1 cellular context compared by ENCODE assay signal in the genomic region with DNA sequence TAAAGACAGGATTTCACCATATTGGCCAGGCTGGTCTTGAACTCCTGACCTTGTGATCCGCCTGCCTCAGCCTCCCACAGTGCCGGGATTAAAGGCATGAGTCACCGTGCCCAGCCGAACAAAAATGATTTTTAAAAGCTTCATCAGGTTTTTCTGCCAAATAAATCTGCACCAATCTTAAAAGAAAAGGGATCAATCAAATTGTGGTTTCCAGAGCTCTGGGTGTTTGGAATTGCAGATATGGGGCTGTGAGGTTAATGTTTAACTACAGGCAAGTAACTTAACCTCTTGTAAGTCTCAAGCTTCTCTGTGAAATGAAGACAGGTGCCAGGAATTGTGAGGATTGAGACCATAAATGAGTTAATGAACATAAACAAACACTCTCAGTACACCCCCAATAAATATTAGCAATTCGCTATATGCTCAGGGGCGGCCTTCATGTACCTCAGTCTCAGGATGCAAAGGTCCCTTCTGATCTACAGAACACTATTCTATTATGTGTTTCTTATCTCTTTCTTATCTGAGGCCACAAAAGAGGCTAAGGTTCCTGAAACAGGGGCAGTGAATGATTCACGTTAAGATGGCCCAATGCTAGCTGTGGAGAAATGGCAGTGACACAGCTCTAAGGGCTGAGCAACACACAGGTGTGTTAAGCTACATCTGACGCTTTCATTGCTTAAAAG.
TF ChIP-seq lines count a peak whose summit lies in the region.

No MANE protein-coding gene starts in this region.

TF ChIP-seq in K562, 482 proteins besides CTCF, POLR2A, EP300 and RAD21 (continued from another document):
- TF ChIP-seq, protein P1, sequence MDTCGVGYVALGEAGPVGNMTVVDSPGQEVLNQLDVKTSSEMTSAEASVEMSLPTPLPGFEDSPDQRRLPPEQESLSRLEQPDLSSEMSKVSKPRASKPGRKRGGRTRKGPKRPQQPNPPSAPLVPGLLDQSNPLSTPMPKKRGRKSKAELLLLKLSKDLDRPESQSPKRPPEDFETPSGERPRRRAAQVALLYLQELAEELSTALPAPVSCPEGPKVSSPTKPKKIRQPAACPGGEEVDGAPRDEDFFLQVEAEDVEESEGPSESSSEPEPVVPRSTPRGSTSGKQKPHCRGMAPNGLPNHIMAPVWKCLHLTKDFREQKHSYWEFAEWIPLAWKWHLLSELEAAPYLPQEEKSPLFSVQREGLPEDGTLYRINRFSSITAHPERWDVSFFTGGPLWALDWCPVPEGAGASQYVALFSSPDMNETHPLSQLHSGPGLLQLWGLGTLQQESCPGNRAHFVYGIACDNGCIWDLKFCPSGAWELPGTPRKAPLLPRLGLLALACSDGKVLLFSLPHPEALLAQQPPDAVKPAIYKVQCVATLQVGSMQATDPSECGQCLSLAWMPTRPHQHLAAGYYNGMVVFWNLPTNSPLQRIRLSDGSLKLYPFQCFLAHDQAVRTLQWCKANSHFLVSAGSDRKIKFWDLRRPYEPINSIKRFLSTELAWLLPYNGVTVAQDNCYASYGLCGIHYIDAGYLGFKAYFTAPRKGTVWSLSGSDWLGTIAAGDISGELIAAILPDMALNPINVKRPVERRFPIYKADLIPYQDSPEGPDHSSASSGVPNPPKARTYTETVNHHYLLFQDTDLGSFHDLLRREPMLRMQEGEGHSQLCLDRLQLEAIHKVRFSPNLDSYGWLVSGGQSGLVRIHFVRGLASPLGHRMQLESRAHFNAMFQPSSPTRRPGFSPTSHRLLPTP (IDR thresholded peaks at IDR 0.05; ENCODE audit: borderline replicate concordance, extremely low read depth, insufficient read length) = no peak
- no peak for TF ChIP-seq TRIM28 (IDR thresholded peaks at IDR 0.05)
- TF ChIP-seq PURB (CRISPR knock-in tag; IDR thresholded peaks at IDR 0.05; ENCODE audit: low read depth) = no peak
- no peak for TF ChIP-seq SLC30A9 (CRISPR knock-in tag; IDR thresholded peaks at IDR 0.05)
- 0 out of 2 replicates have a peak, but pooled peaks have one; percentile 9 for TF ChIP-seq JUND (IDR thresholded peaks at IDR 0.05; ENCODE audit: borderline replicate concordance, low read depth, low read length)
- TF ChIP-seq JUND (tag; IDR thresholded peaks at IDR 0.05; ENCODE audit: borderline replicate concordance, low read depth, low read length) = no peak
- no peak for TF ChIP-seq CC2D1A (IDR thresholded peaks at IDR 0.05)
- TF ChIP-seq SMARCA4 (IDR thresholded peaks at IDR 0.05) = no peak
- TF ChIP-seq KDM1A (IDR thresholded peaks at IDR 0.05) = peak; percentile 15 to 52; a peak in 2 of 4 replicates
- TF ChIP-seq NFE2 (IDR thresholded peaks at IDR 0.05; ENCODE audit: low read depth) = 0 out of 2 replicates have a peak, but pooled peaks have one; percentile 10
- no peak for TF ChIP-seq NFYB (IDR thresholded peaks at IDR 0.05; ENCODE audit: extremely low read depth, insufficient read length)
